Comparison of ENCODE assay signal across 1 cellular context in genomic region chr12:16756833-16757552, GRCh38.
TF ChIP-seq lines count a peak whose summit lies in the region.

No MANE protein-coding gene starts in this region.

TF ChIP-seq in SK-N-SH treated with all-trans-retinoic acid at 6 μM for 48 hours, 23 proteins besides CTCF, POLR2A, EP300 and RAD21 (continued from another document):
- TF ChIP-seq, protein P1, sequence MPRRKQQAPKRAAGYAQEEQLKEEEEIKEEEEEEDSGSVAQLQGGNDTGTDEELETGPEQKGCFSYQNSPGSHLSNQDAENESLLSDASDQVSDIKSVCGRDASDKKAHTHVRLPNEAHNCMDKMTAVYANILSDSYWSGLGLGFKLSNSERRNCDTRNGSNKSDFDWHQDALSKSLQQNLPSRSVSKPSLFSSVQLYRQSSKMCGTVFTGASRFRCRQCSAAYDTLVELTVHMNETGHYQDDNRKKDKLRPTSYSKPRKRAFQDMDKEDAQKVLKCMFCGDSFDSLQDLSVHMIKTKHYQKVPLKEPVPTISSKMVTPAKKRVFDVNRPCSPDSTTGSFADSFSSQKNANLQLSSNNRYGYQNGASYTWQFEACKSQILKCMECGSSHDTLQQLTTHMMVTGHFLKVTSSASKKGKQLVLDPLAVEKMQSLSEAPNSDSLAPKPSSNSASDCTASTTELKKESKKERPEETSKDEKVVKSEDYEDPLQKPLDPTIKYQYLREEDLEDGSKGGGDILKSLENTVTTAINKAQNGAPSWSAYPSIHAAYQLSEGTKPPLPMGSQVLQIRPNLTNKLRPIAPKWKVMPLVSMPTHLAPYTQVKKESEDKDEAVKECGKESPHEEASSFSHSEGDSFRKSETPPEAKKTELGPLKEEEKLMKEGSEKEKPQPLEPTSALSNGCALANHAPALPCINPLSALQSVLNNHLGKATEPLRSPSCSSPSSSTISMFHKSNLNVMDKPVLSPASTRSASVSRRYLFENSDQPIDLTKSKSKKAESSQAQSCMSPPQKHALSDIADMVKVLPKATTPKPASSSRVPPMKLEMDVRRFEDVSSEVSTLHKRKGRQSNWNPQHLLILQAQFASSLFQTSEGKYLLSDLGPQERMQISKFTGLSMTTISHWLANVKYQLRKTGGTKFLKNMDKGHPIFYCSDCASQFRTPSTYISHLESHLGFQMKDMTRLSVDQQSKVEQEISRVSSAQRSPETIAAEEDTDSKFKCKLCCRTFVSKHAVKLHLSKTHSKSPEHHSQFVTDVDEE (CRISPR knock-in tag; IDR thresholded peaks at IDR 0.05): no peak
